ENCODE assay signal across 11 cellular contexts in the genomic region with DNA sequence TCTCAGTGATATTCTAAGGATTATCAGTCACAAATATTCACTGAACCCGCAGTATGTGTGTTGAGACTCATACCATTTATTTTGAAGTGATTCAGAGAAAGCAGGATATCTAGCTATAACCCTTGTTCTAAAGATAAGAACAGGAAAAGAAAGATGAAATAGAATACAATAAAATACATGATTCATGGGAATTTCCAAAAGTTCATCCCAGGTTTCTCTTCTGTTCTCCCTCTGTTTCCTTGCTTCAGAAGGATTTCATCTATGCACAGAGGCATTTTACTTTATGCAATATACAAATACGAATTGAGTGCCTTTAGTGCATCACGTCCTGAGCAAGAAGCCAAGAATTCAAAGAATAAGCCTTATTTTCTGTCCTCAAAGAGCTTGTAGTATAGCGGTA.
DNase-seq lines count a peak whose midpoint lies in the region; ATAC-seq, FAIRE-seq and TF ChIP-seq lines count a peak whose summit lies in the region.
"Had no signal": no experiment of that assay in that cellular context is flagged by ENCODE, and none has a peak within 500 bp of the region (broad histone marks: within the 10 kb centered on the region; RNA-seq: fewer than 3 reads in every experiment).

No MANE protein-coding gene starts in this region.

- no peaks in the 10 kb centered on the region for H3K9me3 Mint-ChIP-seq in mesothelial cell of epicardium

- no peak for ATAC-seq in GM18907 (IDR thresholded peaks at IDR 0.05; ENCODE audit: unreplicated experiment)
- ATAC-seq: HCT116 had no signal

- TF ChIP-seq POLR2A in erythroblast (IDR thresholded peaks at IDR 0.05; ENCODE audit: low read length), result no peak

- TF ChIP-seq CTCF in mesothelial cell of epicardium (IDR thresholded peaks at IDR 0.05; ENCODE audit: unreplicated experiment), result no peak

- H3K36me3 Mint-ChIP-seq in mesothelial cell of epicardium, result no peaks in the 10 kb centered on the region
- H3K36me3 Mint-ChIP-seq: CD4-positive, CD25-positive, alpha-beta regulatory T cell had no signal

- DNase-seq in RCC 7860 (ENCODE audit: low spot score) (peak; percentile 10), fibroblast of peridontal ligament (ENCODE audit: extremely low read depth) (peak; percentile 3), mesothelial cell of epicardium (ENCODE audit: low spot score in 2 of 2, unreplicated experiment in 2 of 2) (no peak), erythroblast (lab: John Stamatoyannopoulos, UW) (no peak), caudate nucleus (lab: John Stamatoyannopoulos, UW) (no peak)
- DNase-seq: CD4-positive, CD25-positive, alpha-beta regulatory T cell; GF-D8; GM23248 had no signal

- peaks cover 23% of the 10 kb centered on the region for H3K4me1 Mint-ChIP-seq in mesothelial cell of epicardium
- H3K4me1 Mint-ChIP-seq: CD4-positive, CD25-positive, alpha-beta regulatory T cell had no signal

- H3K27ac Mint-ChIP-seq in mesothelial cell of epicardium, result peak overlapping the region; percentile 55
- H3K27ac Mint-ChIP-seq: CD4-positive, CD25-positive, alpha-beta regulatory T cell had no signal

- H3K27ac ChIP-seq in caudate nucleus (ENCODE audit: low read depth, low read length), result no peak overlapping the region
- H3K27ac ChIP-seq: BLaER1 treated with 17β-estradiol and CSF1 and Interleukin-3, amounts not matched to agents 10 nM and 100 nM; GM23248 had no signal

- no peak overlapping the region for H3K4me3 Mint-ChIP-seq in mesothelial cell of epicardium
- H3K4me3 Mint-ChIP-seq: CD4-positive, CD25-positive, alpha-beta regulatory T cell had no signal

- H3K27me3 Mint-ChIP-seq in mesothelial cell of epicardium (ENCODE audit: low read depth), result no peaks in the 10 kb centered on the region
- H3K27me3 Mint-ChIP-seq: CD4-positive, CD25-positive, alpha-beta regulatory T cell had no signal

- FAIRE-seq in RCC 7860 (lab: Jason Lieb, UNC), result no peak

Comparison
In these comparisons a context has a peak if more than half of its experiments do, and no peak if none do; other contexts are left out.
1. DNase-seq: peak in RCC 7860 (single experiment) and fibroblast of peridontal ligament (single experiment); none in mesothelial cell of epicardium (0 of 2), erythroblast (0 of 2) and caudate nucleus (0 of 61).